In genomic region chr10:129307141-129307540, GRCh38 we compare ENCODE assay signal across 15 cellular contexts.
DNase-seq lines count a peak whose midpoint lies in the region; ATAC-seq and TF ChIP-seq lines count a peak whose summit lies in the region.
"Had no signal": no experiment of that assay in that cellular context is flagged by ENCODE, and none has a peak within 500 bp of the region (broad histone marks: within the 10 kb centered on the region; RNA-seq: fewer than 3 reads in every experiment).

No MANE protein-coding gene starts in this region.

- H3K4me3 Mint-ChIP-seq in nephron (no peak overlapping the region), Calu3 (ENCODE audit: low read depth, unreplicated experiment) (no peak overlapping the region)
- H3K4me3 Mint-ChIP-seq: B cell; CD4-positive, alpha-beta memory T cell; GM23338 had no signal

- CTCF ChIA-PET in A673 (lab: Charles Lee) (interaction anchor here (0.9 kb wide), 1 partner anchor 35 kb away, joined by 9 read pairs; no protein-coding TSS in a partner anchor), Calu3 (lab: Charles Lee) (interaction anchor here (0.7 kb wide), 1 partner anchor 60 kb away, joined by 4 read pairs; no protein-coding TSS in a partner anchor)

- TF ChIP-seq CTCF in A673 (conservative IDR thresholded peaks at IDR 0.05; ENCODE audit: low read depth, low read length), result 0 out of 2 replicates have a peak, but pooled peaks have one; percentile 8
- no peak for TF ChIP-seq CTCF in kidney epithelial cell (IDR thresholded peaks at IDR 0.05; ENCODE audit: insufficient read depth, low read length, poor library complexity, severe bottlenecking)
- no peak for TF ChIP-seq CTCF in nephron (IDR thresholded peaks at IDR 0.05; ENCODE audit: unreplicated experiment in 3 of 3)
- TF ChIP-seq CTCF in Calu3 (IDR thresholded peaks at IDR 0.05; ENCODE audit: unreplicated experiment), result no peak
- TF ChIP-seq CTCF in spleen (IDR thresholded peaks at IDR 0.05 in 8 of 11, conservative IDR thresholded peaks at IDR 0.05 in 3 of 11), result no peak

- BruUV-seq in A673 (replicated peaks; lab: Mats Ljungman, UMichigan), result no TSS peak
- no TSS peak for BruUV-seq in Calu3 (replicated peaks; lab: Mats Ljungman, UMichigan)

- H3K4me1 Mint-ChIP-seq in nephron (peaks cover 36% of the 10 kb centered on the region), Calu3 (ENCODE audit: low read depth, unreplicated experiment) (no peaks in the 10 kb centered on the region)
- H3K4me1 Mint-ChIP-seq: B cell; CD4-positive, alpha-beta memory T cell; GM23338 had no signal

- TF ChIP-seq POLR2A in spleen (IDR thresholded peaks at IDR 0.05), result no peak

- H3K4me3 ChIP-seq in A673 (ENCODE audit: low read depth, low read length, poor library complexity, severe bottlenecking) (no peak overlapping the region), kidney epithelial cell (ENCODE audit: low read depth, low read length) (no peak overlapping the region), spleen (no peak overlapping the region)
- H3K4me3 ChIP-seq: GM23338 had no signal

- peaks cover 10% of the 10 kb centered on the region for H3K36me3 ChIP-seq in A673 (ENCODE audit: insufficient read depth, low read length, poor library complexity, severe bottlenecking)
- no peaks in the 10 kb centered on the region for H3K36me3 ChIP-seq in kidney epithelial cell (ENCODE audit: control insufficient read depth, insufficient read depth, low read length)
- no peaks in the 10 kb centered on the region for H3K36me3 ChIP-seq in spleen

- H3K36me3 Mint-ChIP-seq in nephron (ENCODE audit: low read depth) (no peaks in the 10 kb centered on the region), Calu3 (ENCODE audit: insufficient read depth, unreplicated experiment) (no peaks in the 10 kb centered on the region)
- H3K36me3 Mint-ChIP-seq: CD4-positive, alpha-beta memory T cell had no signal

- ATAC-seq in HG03139 (IDR thresholded peaks at IDR 0.05; ENCODE audit: unreplicated experiment), result no peak
- ATAC-seq: GM23338 had no signal

- intact Hi-C loops in A673 (cut with micrococcal nuclease; ENCODE audit: unreplicated experiment), result no loop called here
- intact Hi-C loops in Calu3 (cut with micrococcal nuclease; ENCODE audit: unreplicated experiment), result no loop called here
- intact Hi-C loops in spleen (cut with DNase I; ENCODE audit: low total_unique reads), result no loop called here

- DNase-seq in A673 (ENCODE audit: low spot score) (peak; percentile 77), Daoy (ENCODE audit: low read depth) (peak; percentile 48), kidney epithelial cell (ENCODE audit: low read depth) (peak; percentile 26), Calu3 (no peak), spleen (no peak), NCI-H774 (lab: John Stamatoyannopoulos, UW) (no peak)
- DNase-seq: 8988T; C1 segment of cervical spinal cord; CD4-positive, alpha-beta memory T cell; DMS53; H7 had no signal

- POLR2A ChIA-PET in A673 (lab: Charles Lee; ENCODE audit: low non-redundant PET), result interaction anchor here (0.5 to 0.8 kb wide), 2 partner anchors 13 to 274 kb away, joined by 3 to 15 read pairs; no protein-coding TSS in a partner anchor

- H3K9me3 ChIP-seq in A673 (ENCODE audit: low read depth, low read length, poor library complexity, severe bottlenecking) (peaks cover 20% of the 10 kb centered on the region), spleen (peaks cover 0 to 6% (median 0%) of the 10 kb centered on the region in 8 donors)

- peaks cover 5% of the 10 kb centered on the region for H3K9me3 Mint-ChIP-seq in nephron
- peaks cover 4% of the 10 kb centered on the region for H3K9me3 Mint-ChIP-seq in Calu3 (ENCODE audit: low read depth, unreplicated experiment)
- H3K9me3 Mint-ChIP-seq: CD4-positive, alpha-beta memory T cell; GM23338 had no signal

- H3K27me3 Mint-ChIP-seq in nephron (ENCODE audit: low read depth), result no peaks in the 10 kb centered on the region
- no peaks in the 10 kb centered on the region for H3K27me3 Mint-ChIP-seq in Calu3 (ENCODE audit: unreplicated experiment)
- H3K27me3 Mint-ChIP-seq: B cell; CD4-positive, alpha-beta memory T cell had no signal

- H3K27ac ChIP-seq in A673 (ENCODE audit: low read depth, low read length, poor library complexity, severe bottlenecking) (peak overlapping the region; percentile 92), spleen (no peak overlapping the region)

- WGBS in spleen, 5 donors, result 79 to 89% (median 87%) methylated on average over 8 of the region's 8 CpGs

- peaks cover 66% of the 10 kb centered on the region for H3K4me1 ChIP-seq in A673 (ENCODE audit: insufficient read depth, low read length, poor library complexity, severe bottlenecking)
- H3K4me1 ChIP-seq in spleen, result no peaks in the 10 kb centered on the region

- H3K27me3 ChIP-seq in A673 (replicated peaks; ENCODE audit: insufficient read depth, low read depth, low read length, poor library complexity), result no peaks in the 10 kb centered on the region
- no peaks in the 10 kb centered on the region for H3K27me3 ChIP-seq in kidney epithelial cell (ENCODE audit: control insufficient read depth, insufficient read depth, low read length)
- H3K27me3 ChIP-seq in spleen (replicated peaks in 1 of 7), result no peaks in the 10 kb centered on the region

- H3K27ac Mint-ChIP-seq in nephron, result peak overlapping the region; percentile 8 to 34 (median 20)
- H3K27ac Mint-ChIP-seq in Calu3 (ENCODE audit: unreplicated experiment), result no peak overlapping the region
- H3K27ac Mint-ChIP-seq: B cell, GM23338 had no signal

Comparison
In these comparisons a context has a peak if more than half of its experiments do, and no peak if none do; other contexts are left out.
1. DNase-seq: peak in A673 (single experiment), Daoy (single experiment) and kidney epithelial cell (single experiment); none in Calu3 (single experiment), spleen (single experiment) and NCI-H774 (single experiment).